ENCODE assay signal across 9 cellular contexts in genomic region chr13:113209880-113210421, GRCh38. TPM values are rescaled to one million over a fixed set of nuclear protein-coding genes. Genes with fewer than 3 reads are reported as not detected.
A peak's percentile ranks its signal among the peaks of the same experiment; 100 is the strongest.
DNase-seq lines count a peak whose midpoint lies in the region; ATAC-seq and TF ChIP-seq lines count a peak whose summit lies in the region.
"Had no signal": no experiment of that assay in that cellular context is flagged by ENCODE, and none has a peak within 500 bp of the region (broad histone marks: within the 10 kb centered on the region; RNA-seq: fewer than 3 reads in every experiment).

No MANE protein-coding gene starts in this region.

- H3K4me3 ChIP-seq in HL-60 (replicated peaks; ENCODE audit: insufficient read depth, low read length) (peak overlapping the region; percentile 69), parathyroid adenoma (ENCODE audit: low read depth, low read length) (peak overlapping the region; percentile 72)

- TF ChIP-seq CTCF in HL-60 (IDR thresholded peaks at IDR 0.05; ENCODE audit: insufficient read depth, low read length) (no peak), parathyroid adenoma (IDR thresholded peaks at IDR 0.05) (no peak)

- H3K4me2 ChIP-seq in parathyroid adenoma (ENCODE audit: low read length), result peak overlapping the region; percentile 48

- ATAC-seq in GM19467 (IDR thresholded peaks at IDR 0.05; ENCODE audit: unreplicated experiment), result peak; percentile 34

- peak overlapping the region; percentile 59 for H3K27ac ChIP-seq in HL-60 (replicated peaks)
- H3K27ac ChIP-seq in parathyroid adenoma, result no peak overlapping the region

- no peaks in the 10 kb centered on the region for H3K4me1 ChIP-seq in parathyroid adenoma

- no peaks in the 10 kb centered on the region for H3K36me3 ChIP-seq in parathyroid adenoma (ENCODE audit: control insufficient read depth, insufficient read depth, low read length)

- H2AFZ ChIP-seq in parathyroid adenoma, result peak overlapping the region; percentile 63

- DNase-seq in COR-L47 (lab: John Stamatoyannopoulos, UW), result peak; percentile 68
- DNase-seq in HL-60 (ENCODE audit: low read depth in 1 of 2, low spot score in 1 of 2), result peak in 1 of 2 experiments; percentile 65
- peak; percentile 81 for DNase-seq in SIG-M5 treated with dmso at 0.1 percent for 504 hours (lab: John Stamatoyannopoulos, UW; ENCODE audit: unreplicated experiment)
- peak; percentile 32 to 63 (median 46) for DNase-seq in activated naive CD4-positive, alpha-beta T cell (lab: John Stamatoyannopoulos, UW)
- peak in 40 of 42 donors; percentile 30 to 77 (median 57) for DNase-seq in head of caudate nucleus
- DNase-seq in ureter (ENCODE audit: low spot score), result peak; percentile 72

- no peaks in the 10 kb centered on the region for H3K9me3 ChIP-seq in parathyroid adenoma (ENCODE audit: control insufficient read depth, low read length)

- no peak overlapping the region for H3K9ac ChIP-seq in parathyroid adenoma

- H3K27me3 ChIP-seq in HL-60 (ENCODE audit: insufficient read depth, poor library complexity, severe bottlenecking), result no peaks in the 10 kb centered on the region
- H3K27me3 ChIP-seq in parathyroid adenoma (ENCODE audit: control insufficient read depth, insufficient read depth, low read length), result no peaks in the 10 kb centered on the region

- peaks cover 22% of the 10 kb centered on the region for H3K79me2 ChIP-seq in parathyroid adenoma

- intact Hi-C loops in head of caudate nucleus (cut with DNase I), result loop anchor here (5.0 kb wide), 2 partner anchors 87 to 173 kb away; partner anchors contain the start of gene LAMP1

RNA-seq across cellular contexts. Expression of gene CUL4A, which starts 0.5 kb away (rescaled TPM):
- total RNA-seq in ureter, result 86.8 TPM

RNA-seq across cellular contexts. Expression of gene PCID2, which starts 1.5 kb away (rescaled TPM):
- 48.7 TPM for total RNA-seq in ureter

RNA-seq across cellular contexts. Expression of gene PROZ, which starts 51.5 kb away (rescaled TPM):
- not detected for total RNA-seq in ureter
- total RNA-seq: frontal cortex had no signal
